ENCODE assay signal across 17 cellular contexts in genomic region chr16:16045311-16045710, GRCh38.
DNase-seq lines count a peak whose midpoint lies in the region; FAIRE-seq and TF ChIP-seq lines count a peak whose summit lies in the region.
"Had no signal": no experiment of that assay in that cellular context is flagged by ENCODE, and none has a peak within 500 bp of the region (broad histone marks: within the 10 kb centered on the region; RNA-seq: fewer than 3 reads in every experiment).

No MANE protein-coding gene starts in this region.

- no peak for TF ChIP-seq POLR2A in Peyer's patch (IDR thresholded peaks at IDR 0.05)

- H4K20me1 ChIP-seq in keratinocyte (ENCODE audit: control insufficient read depth, extremely low read depth, insufficient read depth, low read length), result no peaks in the 10 kb centered on the region

- H3K36me3 ChIP-seq in keratinocyte (ENCODE audit: control insufficient read depth in 2 of 2, extremely low read depth in 1 of 2, insufficient read depth in 2 of 2, low read length in 2 of 2) (peaks cover 38 to 44% of the 10 kb centered on the region in 2 experiments), Peyer's patch (peaks cover 0 to 61% (median 0%) of the 10 kb centered on the region in 3 donors)

- H2AFZ ChIP-seq in keratinocyte (ENCODE audit: control insufficient read depth, low read length), result no peak overlapping the region
- H2AFZ ChIP-seq: hepatocyte had no signal

- H3K9me3 ChIP-seq in keratinocyte (ENCODE audit: control insufficient read depth, low read depth, low read length), result no peaks in the 10 kb centered on the region
- no peaks in the 10 kb centered on the region for H3K9me3 ChIP-seq in Peyer's patch
- H3K9me3 ChIP-seq: A549, right atrium auricular region had no signal

- intact Hi-C loops in activated T-helper 1 cell treated with anti-CD3 and anti-CD28 coated beads, Interleukin-12 subunit alpha, Interleukin-12 subunit beta, Interleukin-2, Interleukin-4 antibody, amounts not matched to agents 30 ng/mL and 10 ng/mL and 1 ng/mL, durations not matched to agents 14 hours and 24 hours and 36 hours (cut with micrococcal nuclease), result loop anchor here (5.0 kb wide), 1 partner anchor 82 kb away; no protein-coding TSS in a partner anchor

- peak overlapping the region; percentile 18; the same call in 1 of the 2 replicates for H3K27ac ChIP-seq in HL-60 (replicated peaks)
- peak overlapping the region; percentile 32 for H3K27ac ChIP-seq in keratinocyte (ENCODE audit: control insufficient read depth, insufficient read depth, low read length)
- H3K27ac ChIP-seq in Peyer's patch, result no peak overlapping the region
- H3K27ac ChIP-seq: hepatocyte, right atrium auricular region had no signal

- DNase-seq in T-helper 2 cell treated with Interferon-gamma antibody and Interleukin-4, amounts not matched to agents 5 μg/mL and 100 μg/mL, for 36 hours (ENCODE audit: low spot score), result no peak
- DNase-seq in T-helper 2 cell (no peak), HL-60 (ENCODE audit: low read depth in 1 of 2, low spot score in 1 of 2) (no peak), keratinocyte (ENCODE audit: low read depth, low spot score) (no peak), GM13976 (ENCODE audit: low spot score) (no peak), Peyer's patch (no peak)
- no peak for DNase-seq in activated T-helper 1 cell treated with anti-CD3 and anti-CD28 coated beads, Interleukin-12 subunit alpha, Interleukin-12 subunit beta, Interleukin-2, Interleukin-4 antibody, amounts not matched to agents 30 ng/mL and 10 ng/mL and 1 ng/mL, durations not matched to agents 14 hours and 24 hours and 36 hours (ENCODE audit: low spot score)
- no peak for DNase-seq in activated CD4-positive, alpha-beta T cell treated with anti-CD3 and anti-CD28 coated beads for 1 hour
- DNase-seq: DND-41; NCI-H1694 treated with DMSO at 0.1 percent for 48 hours; SHP77 treated with DMSO at 0.1 percent for 48 hours; stimulated activated CD4-positive, alpha-beta T cell treated with anti-CD3 and anti-CD28 coated beads, Interleukin-15, amount 100 ng/mL, for 24 hours; T-helper 9 cell had no signal

- no peaks in the 10 kb centered on the region for H3K9me3 Mint-ChIP-seq in T-helper 2 cell treated with Interferon-gamma antibody and Interleukin-4, amounts not matched to agents 5 μg/mL and 100 μg/mL, for 36 hours
- no peaks in the 10 kb centered on the region for H3K9me3 Mint-ChIP-seq in activated T-helper 1 cell treated with anti-CD3 and anti-CD28 coated beads, Interleukin-12 subunit alpha, Interleukin-12 subunit beta, Interleukin-2, Interleukin-4 antibody, amounts not matched to agents 30 ng/mL and 10 ng/mL and 1 ng/mL, durations not matched to agents 14 hours and 24 hours and 36 hours
- H3K9me3 Mint-ChIP-seq: activated naive CD4-positive, alpha-beta T cell treated with anti-CD3 and anti-CD28 coated beads for 36 hours had no signal

- H3K79me2 ChIP-seq in keratinocyte (ENCODE audit: control insufficient read depth, insufficient read depth, low read length), result no peaks in the 10 kb centered on the region
- H3K79me2 ChIP-seq: hepatocyte had no signal

- in situ Hi-C loops in GM13976 (cut with MboI; ENCODE audit: low sequenced_read_pairs, unreplicated experiment), result no loop called here

- dilution Hi-C loops in keratinocyte (cut with MboI; ENCODE audit: extremely low pct_ligation_motif_present, low sequenced_read_pairs), result no loop called here

- TF ChIP-seq CTCF in HL-60 (IDR thresholded peaks at IDR 0.05; ENCODE audit: insufficient read depth, low read length) (no peak), keratinocyte (optimal IDR thresholded peaks at IDR 0.05 in 1 of 3, IDR thresholded peaks at IDR 0.05 in 1 of 3, conservative IDR thresholded peaks at IDR 0.05 in 1 of 3; ENCODE audit: extremely low read depth in 1 of 3, insufficient read depth in 2 of 3, low read length in 3 of 3) (no peak), GM13976 (IDR thresholded peaks at IDR 0.05; ENCODE audit: borderline replicate concordance, control extremely low read depth, extremely low read depth, insufficient read depth, missing control alignments) (no peak), Peyer's patch (IDR thresholded peaks at IDR 0.05) (no peak)

- H3K27ac Mint-ChIP-seq in T-helper 2 cell treated with Interferon-gamma antibody and Interleukin-4, amounts not matched to agents 5 μg/mL and 100 μg/mL, for 36 hours, result peak overlapping the region; percentile 75
- H3K27ac Mint-ChIP-seq in activated T-helper 1 cell treated with anti-CD3 and anti-CD28 coated beads, Interleukin-12 subunit alpha, Interleukin-12 subunit beta, Interleukin-2, Interleukin-4 antibody, amounts not matched to agents 30 ng/mL and 10 ng/mL and 1 ng/mL, durations not matched to agents 14 hours and 24 hours and 36 hours, result peak overlapping the region; percentile 48
- H3K27ac Mint-ChIP-seq: activated naive CD4-positive, alpha-beta T cell treated with anti-CD3 and anti-CD28 coated beads for 36 hours had no signal

- no peaks in the 10 kb centered on the region for H3K9me1 ChIP-seq in keratinocyte (ENCODE audit: control insufficient read depth, extremely low read depth, insufficient read depth, low read length)

- H3K4me1 Mint-ChIP-seq in T-helper 2 cell treated with Interferon-gamma antibody and Interleukin-4, amounts not matched to agents 5 μg/mL and 100 μg/mL, for 36 hours (ENCODE audit: low read depth), result peaks cover 8% of the 10 kb centered on the region
- H3K4me1 Mint-ChIP-seq in activated T-helper 1 cell treated with anti-CD3 and anti-CD28 coated beads, Interleukin-12 subunit alpha, Interleukin-12 subunit beta, Interleukin-2, Interleukin-4 antibody, amounts not matched to agents 30 ng/mL and 10 ng/mL and 1 ng/mL, durations not matched to agents 14 hours and 24 hours and 36 hours (ENCODE audit: low read depth), result peaks cover 13% of the 10 kb centered on the region

- no peak for FAIRE-seq in keratinocyte (lab: Jason Lieb, UNC)
- FAIRE-seq: A549 had no signal

- H3K4me3 ChIP-seq in HL-60 (replicated peaks; ENCODE audit: insufficient read depth, low read length) (no peak overlapping the region), keratinocyte (ENCODE audit: control insufficient read depth in 2 of 3, extremely low read depth in 1 of 3, insufficient read depth in 2 of 3, low read depth in 1 of 3, low read length in 3 of 3) (no peak overlapping the region), Peyer's patch (no peak overlapping the region)
- H3K4me3 ChIP-seq: A549, hepatocyte, right atrium auricular region had no signal

- H3K27me3 ChIP-seq in HL-60 (ENCODE audit: insufficient read depth, poor library complexity, severe bottlenecking) (no peaks in the 10 kb centered on the region), keratinocyte (ENCODE audit: control insufficient read depth, extremely low read depth, insufficient read depth, low read length) (no peaks in the 10 kb centered on the region), Peyer's patch (no peaks in the 10 kb centered on the region)
- H3K27me3 ChIP-seq: hepatocyte, right atrium auricular region had no signal

- H3K27me3 Mint-ChIP-seq in T-helper 2 cell treated with Interferon-gamma antibody and Interleukin-4, amounts not matched to agents 5 μg/mL and 100 μg/mL, for 36 hours (ENCODE audit: low read depth), result no peaks in the 10 kb centered on the region
- no peaks in the 10 kb centered on the region for H3K27me3 Mint-ChIP-seq in activated T-helper 1 cell treated with anti-CD3 and anti-CD28 coated beads, Interleukin-12 subunit alpha, Interleukin-12 subunit beta, Interleukin-2, Interleukin-4 antibody, amounts not matched to agents 30 ng/mL and 10 ng/mL and 1 ng/mL, durations not matched to agents 14 hours and 24 hours and 36 hours (ENCODE audit: insufficient read depth)

- no peak overlapping the region for H3K4me2 ChIP-seq in keratinocyte (ENCODE audit: control insufficient read depth, extremely low read depth, insufficient read depth, low read depth, low read length)
- H3K4me2 ChIP-seq: A549, hepatocyte had no signal

- H3K4me1 ChIP-seq in keratinocyte (ENCODE audit: control insufficient read depth, extremely low read depth, insufficient read depth, low read length) (peaks cover 6% of the 10 kb centered on the region), Peyer's patch (no peaks in the 10 kb centered on the region)

- no peak overlapping the region for H3K9ac ChIP-seq in keratinocyte (ENCODE audit: control insufficient read depth, extremely low read depth, insufficient read depth, low read length)

- peaks cover 58% of the 10 kb centered on the region for H3K36me3 Mint-ChIP-seq in T-helper 2 cell treated with Interferon-gamma antibody and Interleukin-4, amounts not matched to agents 5 μg/mL and 100 μg/mL, for 36 hours (ENCODE audit: low read depth)
- H3K36me3 Mint-ChIP-seq in activated T-helper 1 cell treated with anti-CD3 and anti-CD28 coated beads, Interleukin-12 subunit alpha, Interleukin-12 subunit beta, Interleukin-2, Interleukin-4 antibody, amounts not matched to agents 30 ng/mL and 10 ng/mL and 1 ng/mL, durations not matched to agents 14 hours and 24 hours and 36 hours (ENCODE audit: low read depth), result peaks cover 48% of the 10 kb centered on the region

- H3K4me3 Mint-ChIP-seq in T-helper 2 cell treated with Interferon-gamma antibody and Interleukin-4, amounts not matched to agents 5 μg/mL and 100 μg/mL, for 36 hours, result no peak overlapping the region
- no peak overlapping the region for H3K4me3 Mint-ChIP-seq in activated T-helper 1 cell treated with anti-CD3 and anti-CD28 coated beads, Interleukin-12 subunit alpha, Interleukin-12 subunit beta, Interleukin-2, Interleukin-4 antibody, amounts not matched to agents 30 ng/mL and 10 ng/mL and 1 ng/mL, durations not matched to agents 14 hours and 24 hours and 36 hours
- H3K4me3 Mint-ChIP-seq: activated naive CD4-positive, alpha-beta T cell treated with anti-CD3 and anti-CD28 coated beads for 36 hours had no signal

Comparison
In these comparisons a context has a peak if more than half of its experiments do, and no peak if none do; other contexts are left out.
1. H3K27ac ChIP-seq: peak in HL-60 (single experiment) and keratinocyte (single experiment); none in Peyer's patch (0 of 4).